Comparison of ENCODE assay signal across 8 cellular contexts in genomic region chr1:85274969-85275453, GRCh38. TPM values are rescaled to one million over a fixed set of nuclear protein-coding genes. Genes with fewer than 3 reads are reported as not detected.
DNase-seq lines count a peak whose midpoint lies in the region; ATAC-seq, FAIRE-seq and TF ChIP-seq lines count a peak whose summit lies in the region.

No MANE protein-coding gene starts in this region.

- H3K27ac Mint-ChIP-seq in activated naive CD4-positive, alpha-beta T cell treated with anti-CD3 and anti-CD28 coated beads for 36 hours, result peak overlapping the region; percentile 87

- no TSS peak for BruUV-seq in endothelial cell of umbilical vein (replicated peaks; lab: Mats Ljungman, UMichigan)

- H3K9me3 Mint-ChIP-seq in activated naive CD4-positive, alpha-beta T cell treated with anti-CD3 and anti-CD28 coated beads for 36 hours, result no peaks in the 10 kb centered on the region

- CTCF ChIA-PET in activated naive CD4-positive, alpha-beta T cell treated with anti-CD3 and anti-CD28 coated beads for 36 hours (lab: Charles Lee), result interaction anchor here (1.1 to 3.1 kb wide), 2 partner anchors 16 to 330 kb away, joined by 5 to 29 read pairs; partner anchors contain the start of gene C1orf52
- CTCF ChIA-PET in endothelial cell of umbilical vein (lab: Charles Lee), result interaction anchor here (0.8 to 4.7 kb wide), 4 partner anchors 16 to 330 kb away, joined by 3 to 39 read pairs (median 14); partner anchors contain the start of gene C1orf52

- H3K36me3 Mint-ChIP-seq in activated naive CD4-positive, alpha-beta T cell treated with anti-CD3 and anti-CD28 coated beads for 36 hours (ENCODE audit: low read depth), result peaks cover 13% of the 10 kb centered on the region

- no peaks in the 10 kb centered on the region for H3K9me3 ChIP-seq in Peyer's patch
- H3K9me3 ChIP-seq in endothelial cell of umbilical vein (replicated peaks; ENCODE audit: control insufficient read depth, insufficient read depth, low read length), result no peaks in the 10 kb centered on the region
- no peaks in the 10 kb centered on the region for H3K9me3 ChIP-seq in ovary

- H3K4me2 ChIP-seq in endothelial cell of umbilical vein (ENCODE audit: insufficient read depth, low read length), result peak overlapping the region; percentile 97

- ATAC-seq in GM18858 (IDR thresholded peaks at IDR 0.05; ENCODE audit: unreplicated experiment), result no peak

- H4K20me1 ChIP-seq in endothelial cell of umbilical vein (replicated peaks; ENCODE audit: control insufficient read depth, extremely low read depth, insufficient read depth, low read length), result no peaks in the 10 kb centered on the region

- H3K27me3 ChIP-seq in Peyer's patch (no peaks in the 10 kb centered on the region), endothelial cell of umbilical vein (ENCODE audit: control insufficient read depth in 2 of 2, insufficient read depth in 2 of 2, low read length in 2 of 2) (no peaks in the 10 kb centered on the region), ovary (no peaks in the 10 kb centered on the region)

- peak overlapping the region; percentile 80 for H3K4me3 Mint-ChIP-seq in activated naive CD4-positive, alpha-beta T cell treated with anti-CD3 and anti-CD28 coated beads for 36 hours

- peaks cover 0 to 53% (median 8%) of the 10 kb centered on the region in 4 donors for H3K4me1 ChIP-seq in Peyer's patch
- peaks cover 63% of the 10 kb centered on the region for H3K4me1 ChIP-seq in endothelial cell of umbilical vein (ENCODE audit: control insufficient read depth, extremely low read depth, insufficient read depth, low read length)
- peaks cover 1% of the 10 kb centered on the region for H3K4me1 ChIP-seq in ovary (ENCODE audit: insufficient read depth)

- no peak for DNase-seq in activated naive CD4-positive, alpha-beta T cell treated with anti-CD3 and anti-CD28 coated beads for 36 hours
- no peak for DNase-seq in activated naive CD4-positive, alpha-beta T cell treated with Interleukin-2 at 50 U/mL for 16 hours
- no peak for DNase-seq in Peyer's patch
- peak; percentile 94 for DNase-seq in endothelial cell of umbilical vein (ENCODE audit: low read depth, low spot score)
- DNase-seq in ovary, result no peak
- DNase-seq in stimulated activated CD4-positive, alpha-beta T cell treated with anti-CD3 and anti-CD28 coated beads, Interleukin-15, amount 100 ng/mL, for 24 hours, result no peak
- DNase-seq in NCI-H1092 treated with DMSO at 0.1 percent for 48 hours (lab: John Stamatoyannopoulos, UW), result no peak

- dilution Hi-C loops in endothelial cell of umbilical vein (cut with MboI; ENCODE audit: extremely low pct_ligation_motif_present, low sequenced_read_pairs), result no loop called here

- WGBS in ovary, 3 donors, result 61 to 74% (median 73%) methylated on average over 1 of the region's 1 CpG

- intact Hi-C loops in activated naive CD4-positive, alpha-beta T cell treated with anti-CD3 and anti-CD28 coated beads for 36 hours (cut with micrococcal nuclease), result loop anchor here (1.0 to 10.0 kb wide), 9 partner anchors 583 to 1770 kb away; partner anchors contain the start of genes CTBS, GNG5, PRKACB and SAMD13
- intact Hi-C loops in endothelial cell of umbilical vein (cut with micrococcal nuclease), result loop anchor here (1.0 to 10.0 kb wide), 3 partner anchors 16 to 770 kb away; partner anchors contain the start of genes C1orf52, GNG5 and SPATA1
- intact Hi-C loops in ovary (cut with DNase I), result no loop called here

- no peaks in the 10 kb centered on the region for H3K9me1 ChIP-seq in endothelial cell of umbilical vein (replicated peaks; ENCODE audit: control insufficient read depth, extremely low read depth, insufficient read depth, low read length)

- H2AFZ ChIP-seq in endothelial cell of umbilical vein (ENCODE audit: low read depth, low read length), result no peak overlapping the region

- no peak for TF ChIP-seq CTCF in Peyer's patch (IDR thresholded peaks at IDR 0.05)
- TF ChIP-seq CTCF in endothelial cell of umbilical vein (IDR thresholded peaks at IDR 0.05; ENCODE audit: extremely low read depth in 1 of 2, insufficient read depth in 1 of 2, low read depth in 1 of 2, low read length in 2 of 2), result no peak
- no peak for TF ChIP-seq CTCF in ovary (IDR thresholded peaks at IDR 0.05)

- peaks cover 0 to 10% (median 0%) of the 10 kb centered on the region in 3 donors for H3K36me3 ChIP-seq in Peyer's patch
- peaks cover 2 to 15% of the 10 kb centered on the region in 2 experiments for H3K36me3 ChIP-seq in endothelial cell of umbilical vein (ENCODE audit: control insufficient read depth in 2 of 2, extremely low read depth in 1 of 2, insufficient read depth in 2 of 2, low read length in 2 of 2)
- no peaks in the 10 kb centered on the region for H3K36me3 ChIP-seq in ovary

- H3K27ac ChIP-seq in Peyer's patch (peak overlapping the region; percentile 97 to 100 (median 98)), endothelial cell of umbilical vein (ENCODE audit: insufficient read depth, low read depth, low read length) (peak overlapping the region; percentile 100), ovary (no peak overlapping the region)

- peaks cover 56% of the 10 kb centered on the region for H3K79me2 ChIP-seq in endothelial cell of umbilical vein (ENCODE audit: control insufficient read depth, insufficient read depth, low read length)

- POLR2A ChIA-PET in endothelial cell of umbilical vein (lab: Charles Lee), result interaction anchor here (1.0 to 2.5 kb wide), 5 partner anchors 10 to 310 kb away, joined by 3 to 21 read pairs (median 6); partner anchors contain the start of gene CCN1

- FAIRE-seq in endothelial cell of umbilical vein (lab: Jason Lieb, UNC), result peak; percentile 74

- no peaks in the 10 kb centered on the region for H3K27me3 Mint-ChIP-seq in activated naive CD4-positive, alpha-beta T cell treated with anti-CD3 and anti-CD28 coated beads for 36 hours (ENCODE audit: low read depth)

- H3K4me3 ChIP-seq in Peyer's patch (peak overlapping the region; percentile 86 to 93 (median 92)), endothelial cell of umbilical vein (replicated peaks in 1 of 3; ENCODE audit: insufficient read depth in 1 of 3, low read depth in 1 of 3, low read length in 3 of 3) (peak overlapping the region; percentile 95 to 99 (median 98)), ovary (peak overlapping the region; percentile 91)

- peak; percentile 55 to 76 for TF ChIP-seq POLR2A in Peyer's patch (IDR thresholded peaks at IDR 0.05)
- peak; percentile 59 for TF ChIP-seq POLR2A in endothelial cell of umbilical vein (IDR thresholded peaks at IDR 0.05; ENCODE audit: low read depth, low read length)
- TF ChIP-seq POLR2A in ovary (IDR thresholded peaks at IDR 0.05), result no peak

- H3K9ac ChIP-seq in endothelial cell of umbilical vein (replicated peaks; ENCODE audit: extremely low read depth, insufficient read depth, low read length), result peak overlapping the region; percentile 100

- no peak for TF ChIP-seq EP300 in ovary (IDR thresholded peaks at IDR 0.05)

- peaks cover 55% of the 10 kb centered on the region for H3K4me1 Mint-ChIP-seq in activated naive CD4-positive, alpha-beta T cell treated with anti-CD3 and anti-CD28 coated beads for 36 hours (ENCODE audit: low read depth)

TF ChIP-seq in endothelial cell of umbilical vein, 7 proteins besides CTCF, POLR2A, EP300 and RAD21:
- TF ChIP-seq MYC (IDR thresholded peaks at IDR 0.05; ENCODE audit: low read depth, low read length), result no peak
- TF ChIP-seq EZH2 (IDR thresholded peaks at IDR 0.05; ENCODE audit: borderline replicate concordance, low read depth, low read length, severe bottlenecking), result no peak
- TF ChIP-seq POLR2AphosphoS5 (IDR thresholded peaks at IDR 0.05; ENCODE audit: insufficient read depth, low read depth, low read length), result peak; percentile 88
- peak; percentile 93 for TF ChIP-seq FOS (IDR thresholded peaks at IDR 0.05; ENCODE audit: borderline replicate concordance, insufficient read depth, low read length)
- TF ChIP-seq MAX (IDR thresholded peaks at IDR 0.05; ENCODE audit: insufficient read depth, insufficient read length), result no peak
- peak; percentile 88 for TF ChIP-seq GATA2 (IDR thresholded peaks at IDR 0.05; ENCODE audit: insufficient read depth, insufficient read length, low read depth, low read length)
- TF ChIP-seq JUN (IDR thresholded peaks at IDR 0.05; ENCODE audit: borderline replicate concordance, insufficient read depth, insufficient read length, low read depth), result peak; percentile 93

RNA-seq across cellular contexts. Expression of gene BCL10, which starts 1.4 kb away (rescaled TPM):
- 10 to 100 TPM; 13.8 to 17.7 TPM for total RNA-seq in activated naive CD4-positive, alpha-beta T cell treated with anti-CD3 and anti-CD28 coated beads for 36 hours
- total RNA-seq in Peyer's patch, result 10 to 100 TPM; 25.6 to 45.7 (median 37.0) TPM
- total RNA-seq in endothelial cell of umbilical vein, result 74.5 and 78.6 TPM in 2 replicates
- 16.1 and 21.5 TPM in 2 replicates for polyA plus RNA-seq in endothelial cell of umbilical vein
- 19.8 and 20.6 TPM in 2 replicates for polyA plus RNA-seq in endothelial cell of umbilical vein (2011; cell fraction: cytosol; rRNA removed)
- 20.5 and 20.7 TPM in 2 replicates for polyA plus RNA-seq in endothelial cell of umbilical vein (2011; cell fraction: nucleus; rRNA removed)
- 34.1 and 55.5 TPM in 2 replicates for polyA plus RNA-seq in endothelial cell of umbilical vein (2012)
- 34.3 and 40.4 TPM in 2 replicates for polyA minus RNA-seq in endothelial cell of umbilical vein
- 9.3 TPM for polyA minus RNA-seq in endothelial cell of umbilical vein (2011; cell fraction: cytosol; rRNA and poly(A)+ RNA removed)
- 62.3 and 75.3 TPM in 2 replicates for polyA minus RNA-seq in endothelial cell of umbilical vein (2011; cell fraction: nucleus; rRNA and poly(A)+ RNA removed)
- total RNA-seq in ovary, result 10 to 100 TPM; 12.8 to 23.6 (median 18.5) TPM
- 10 to 100 TPM in 1 of 2 donors, 1 to 10 TPM in 1; 8.1 to 13.6 TPM for polyA plus RNA-seq in ovary

RNA-seq across cellular contexts. Expression of gene C1orf52, which starts 15.5 kb away (rescaled TPM):
- 10 to 100 TPM; 28.3 to 29.5 TPM for total RNA-seq in activated naive CD4-positive, alpha-beta T cell treated with anti-CD3 and anti-CD28 coated beads for 36 hours
- total RNA-seq in Peyer's patch (10 to 100 TPM; 15.1 to 57.8 (median 18.4) TPM), endothelial cell of umbilical vein (26.7 and 29.1 TPM in 2 replicates), ovary (10 to 100 TPM; 10.7 to 24.6 (median 18.8) TPM)
- polyA plus RNA-seq in endothelial cell of umbilical vein (22.7 and 23.1 TPM in 2 replicates), ovary (10 to 100 TPM; 20.1 to 23.9 TPM)
- polyA plus RNA-seq in endothelial cell of umbilical vein (2011; cell fraction: cytosol; rRNA removed), result 16.6 and 24.4 TPM in 2 replicates
- polyA plus RNA-seq in endothelial cell of umbilical vein (2011; cell fraction: nucleus; rRNA removed), result 36.8 and 37.9 TPM in 2 replicates
- polyA plus RNA-seq in endothelial cell of umbilical vein (2012), result 24.0 and 26.5 TPM in 2 replicates
- polyA minus RNA-seq in endothelial cell of umbilical vein, result 14.5 and 16.4 TPM in 2 replicates
- 9.8 TPM for polyA minus RNA-seq in endothelial cell of umbilical vein (2011; cell fraction: cytosol; rRNA and poly(A)+ RNA removed)
- polyA minus RNA-seq in endothelial cell of umbilical vein (2011; cell fraction: nucleus; rRNA and poly(A)+ RNA removed), result 25.7 and 39.7 TPM in 2 replicates

Comparison
In these comparisons a context has a peak if more than half of its experiments do, and no peak if none do; other contexts are left out.
1. H3K27ac ChIP-seq: peak in Peyer's patch (4 of 4) and endothelial cell of umbilical vein (single experiment); none in ovary (0 of 2).
2. intact Hi-C loops: an anchor here in activated naive CD4-positive, alpha-beta T cell treated with anti-CD3 and anti-CD28 coated beads for 36 hours (1.0 to 10.0 kb wide) and endothelial cell of umbilical vein (1.0 to 10.0 kb wide); none called in ovary.
3. Peak in every context shown above with its lines, with median percentiles within 50 percentile points of each other: H3K4me3 ChIP-seq.